ENCODE assay signal across 27 cellular contexts in the genomic region with DNA sequence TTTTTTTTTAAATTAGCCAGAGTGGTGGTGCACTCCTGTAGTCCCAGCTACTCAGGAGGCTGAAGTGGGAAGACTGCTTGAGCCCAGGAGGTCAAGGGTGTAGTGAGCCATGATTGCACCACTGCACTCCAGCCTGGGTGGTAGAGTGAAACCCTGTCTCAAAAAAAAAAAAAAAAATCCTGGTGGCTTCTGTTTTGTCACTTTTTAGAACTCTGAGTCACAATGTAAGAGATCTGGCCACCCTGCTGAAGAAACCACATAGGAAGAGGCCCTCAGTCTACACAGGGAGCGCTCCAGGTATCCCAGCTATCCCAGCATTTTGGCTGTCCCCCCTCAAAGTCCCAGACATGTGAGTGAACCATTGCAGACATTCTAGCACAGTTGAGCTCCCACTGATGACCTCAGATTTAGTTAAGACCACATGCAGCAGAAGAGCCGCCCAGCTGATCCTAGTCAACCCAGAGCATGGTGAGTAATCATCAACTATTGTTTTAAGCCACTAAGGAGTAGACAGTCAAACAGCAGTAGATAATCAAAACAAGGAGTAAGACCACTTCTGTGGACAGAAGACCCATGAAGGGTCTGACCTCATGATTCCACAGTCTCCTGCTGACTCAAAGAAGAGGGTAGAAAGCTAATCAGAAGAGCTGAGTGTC. TPM values are rescaled to one million over a fixed set of nuclear protein-coding genes. Genes with fewer than 3 reads are reported as not detected.
DNase-seq lines count a peak whose midpoint lies in the region; ATAC-seq, FAIRE-seq and TF ChIP-seq lines count a peak whose summit lies in the region.
"Had no signal": no experiment of that assay in that cellular context is flagged by ENCODE, and none has a peak within 500 bp of the region (broad histone marks: within the 10 kb centered on the region; RNA-seq: fewer than 3 reads in every experiment).

No MANE protein-coding gene starts in this region.

- H3K9me3 Mint-ChIP-seq in CD14-positive monocyte, result peaks cover 2 to 9% (median 6%) of the 10 kb centered on the region in 7 donors
- H3K9me3 Mint-ChIP-seq: CD8-positive, alpha-beta T cell; effector memory CD8-positive, alpha-beta T cell had no signal

- H3K9me1 ChIP-seq in K562 (ENCODE audit: control insufficient read depth, insufficient read depth, low read length), result no peaks in the 10 kb centered on the region

- H2AFZ ChIP-seq in K562 (ENCODE audit: low read depth, low read length), result no peak overlapping the region

- H3K27ac Mint-ChIP-seq in CD14-positive monocyte, result peak overlapping the region; percentile 94 to 100 (median 98)
- H3K27ac Mint-ChIP-seq: activated CD8-positive, alpha-beta T cell treated with anti-CD3 and anti-CD28 coated beads, Interleukin-2, amount 10 ng/mL, durations not matched to agents 7 days and 5 days; activated naive CD4-positive, alpha-beta T cell treated with anti-CD3 and anti-CD28 coated beads for 36 hours; CD8-positive, alpha-beta T cell; nephron had no signal

- intact Hi-C loops in CD14-positive monocyte (cut with micrococcal nuclease), result loop anchor here in 1 of 2 donors (2.0 to 5.0 kb wide), 3 partner anchors 14 to 196 kb away; no protein-coding TSS in a partner anchor
- intact Hi-C loops in K562 (cut with micrococcal nuclease), result no loop called here

- no peaks in the 10 kb centered on the region for H3K79me2 ChIP-seq in K562 (ENCODE audit: control insufficient read depth, insufficient read depth, low read length)

- WGBS in K562 (ENCODE audit: insufficient coverage, low coverage, missing lambda C conversion rate), result 27% methylated on average over 2 of the region's 2 CpGs

- no peak for FAIRE-seq in K562 (lab: Jason Lieb, UNC)
- FAIRE-seq: keratinocyte had no signal

- DNase-seq in SKM-1 treated with dmso at 0.1 percent for 144 hours (lab: John Stamatoyannopoulos, UW; ENCODE audit: unreplicated experiment) (peak; percentile 55), SKM-1 (lab: John Stamatoyannopoulos, UW; ENCODE audit: unreplicated experiment) (no peak), CD14-positive monocyte (ENCODE audit: low spot score) (peak; percentile 64), NB4 (ENCODE audit: low read depth) (peak; percentile 30), K562 (ENCODE audit: extremely low read depth in 1 of 4, low spot score in 3 of 4) (no peak), mucosa of gallbladder (ENCODE audit: low spot score) (no peak), NCI-H1436 treated with DMSO at 0.1 percent for 48 hours (lab: John Stamatoyannopoulos, UW) (no peak), NCI-H187 (lab: John Stamatoyannopoulos, UW) (no peak)
- DNase-seq: activated CD4-positive, CD25-positive, alpha-beta regulatory T cell; activated CD8-positive, alpha-beta T cell treated with anti-CD3 and anti-CD28 coated beads, Interleukin-2, amount 10 ng/mL, durations not matched to agents 7 days and 5 days; activated naive CD4-positive, alpha-beta T cell treated with anti-CD3 and anti-CD28 coated beads for 36 hours; activated T-cell treated with anti-CD3 and anti-CD28 coated beads, Interleukin-2, amount 50 U/mL, for 1 hour; aorta; CD8-positive, alpha-beta T cell; cortex of kidney; DMS 273 treated with DMSO at 0.1 percent for 48 hours; effector memory CD8-positive, alpha-beta T cell; head of caudate nucleus; Karpas-422; NCI-H1092; NCI-H1930; NCI-H69; stomach; T-helper 9 cell had no signal

- H3K27me3 Mint-ChIP-seq in CD14-positive monocyte (ENCODE audit: low read depth in 3 of 3), result peaks cover 0 to 6% (median 4%) of the 10 kb centered on the region in 3 donors
- H3K27me3 Mint-ChIP-seq: effector memory CD8-positive, alpha-beta T cell had no signal

- no peak overlapping the region for H3K27ac ChIP-seq in K562 (ENCODE audit: extremely low read depth, low read depth, low read length)
- H3K27ac ChIP-seq: stomach, tibial artery had no signal

- no peaks in the 10 kb centered on the region for H3K36me3 ChIP-seq in K562 (ENCODE audit: control insufficient read depth, insufficient read depth, low read length)
- H3K36me3 ChIP-seq: stomach, tibial artery had no signal

- peaks cover 4% of the 10 kb centered on the region; the same call in 1 of the 2 replicates for H4K20me1 ChIP-seq in K562 (replicated peaks; ENCODE audit: control insufficient read depth, insufficient read depth, low read length)

- H3K4me3 Mint-ChIP-seq in CD14-positive monocyte, result peak overlapping the region in 1 of 2 donors; percentile 65
- H3K4me3 Mint-ChIP-seq: activated CD8-positive, alpha-beta T cell treated with anti-CD3 and anti-CD28 coated beads, Interleukin-2, amount 10 ng/mL, durations not matched to agents 7 days and 5 days; activated naive CD4-positive, alpha-beta T cell treated with anti-CD3 and anti-CD28 coated beads for 36 hours; CD8-positive, alpha-beta T cell; effector memory CD8-positive, alpha-beta T cell; nephron had no signal

- peaks cover 16 to 49% of the 10 kb centered on the region in 2 experiments for H3K27me3 ChIP-seq in K562 (ENCODE audit: control insufficient read depth in 2 of 2, insufficient read depth in 2 of 2, low read length in 2 of 2)

- no peak for TF ChIP-seq RAD21 in K562 (CRISPR knock-in tag; conservative IDR thresholded peaks at IDR 0.05 in 1 of 2, IDR thresholded peaks at IDR 0.05 in 1 of 2)

- peaks cover 62% of the 10 kb centered on the region for H3K4me1 Mint-ChIP-seq in CD14-positive monocyte

- TF ChIP-seq EP300 in K562 (IDR thresholded peaks at IDR 0.05; ENCODE audit: low read length), result no peak

- H3K36me3 Mint-ChIP-seq in CD14-positive monocyte, result peaks cover 6 to 7% of the 10 kb centered on the region in 2 donors
- H3K36me3 Mint-ChIP-seq: CD8-positive, alpha-beta T cell had no signal

- no peaks in the 10 kb centered on the region for H3K4me1 ChIP-seq in K562 (replicated peaks in 1 of 2; ENCODE audit: control insufficient read depth in 2 of 2, insufficient read depth in 2 of 2, low read length in 2 of 2)

- no peak overlapping the region for H3K9ac ChIP-seq in K562 (ENCODE audit: insufficient read depth in 1 of 2, low read depth in 2 of 2, low read length in 2 of 2)

- no peak for ATAC-seq in K562
- ATAC-seq: activated CD8-positive, alpha-beta T cell treated with anti-CD3 and anti-CD28 coated beads, Interleukin-2, amount 10 ng/mL, durations not matched to agents 7 days and 5 days; CD8-positive, alpha-beta T cell; effector memory CD8-positive, alpha-beta T cell had no signal

- POLR2A ChIA-PET in K562 (lab: Yijun Ruan, JAX), result interaction anchor here (0.8 to 1.0 kb wide), 2 partner anchors 9 to 21 kb away, joined by 3 read pairs; no protein-coding TSS in a partner anchor

- CTCF ChIA-PET in K562 (lab: Yijun Ruan, JAX; ENCODE audit: low intra/inter-chr PET ratio), result interaction anchor here (0.7 kb wide), 1 partner anchor 273 kb away, joined by 4 read pairs; no protein-coding TSS in a partner anchor

- BruUV-seq in K562 (replicated peaks; lab: Mats Ljungman, UMichigan), result no TSS peak

- H3K9me3 ChIP-seq in K562 (replicated peaks; ENCODE audit: control insufficient read depth, insufficient read depth, low read depth, low read length), result no peaks in the 10 kb centered on the region
- H3K9me3 ChIP-seq: tibial artery had no signal

- TF ChIP-seq CTCF in CD14-positive monocyte (IDR thresholded peaks at IDR 0.05), result no peak
- no peak for TF ChIP-seq CTCF in NB4 (IDR thresholded peaks at IDR 0.05; ENCODE audit: low read depth, low read length)
- TF ChIP-seq CTCF in K562 (IDR thresholded peaks at IDR 0.05 in 2 of 3, conservative IDR thresholded peaks at IDR 0.05 in 1 of 3; ENCODE audit: insufficient read depth in 2 of 3, low read depth in 1 of 3, low read length in 3 of 3), result no peak

- TF ChIP-seq POLR2A in NB4 (IDR thresholded peaks at IDR 0.05; ENCODE audit: extremely low read depth, insufficient read length), result no peak
- no peak for TF ChIP-seq POLR2A in K562 (conservative IDR thresholded peaks at IDR 0.05)

- no peak overlapping the region for H3K4me2 ChIP-seq in K562 (ENCODE audit: insufficient read depth, low read length)

- no peak overlapping the region for H3K4me3 ChIP-seq in NB4 (ENCODE audit: low read depth, low read length)
- no peak overlapping the region for H3K4me3 ChIP-seq in K562
- H3K4me3 ChIP-seq: stomach, tibial artery had no signal

- in situ Hi-C loops in K562 (cut with MboI), result loop anchor here (5.0 kb wide), 1 partner anchor 251 kb away; no protein-coding TSS in a partner anchor

TF ChIP-seq in K562, 482 proteins besides CTCF, POLR2A, EP300 and RAD21 (continues in another document):
- TF ChIP-seq, protein P1, sequence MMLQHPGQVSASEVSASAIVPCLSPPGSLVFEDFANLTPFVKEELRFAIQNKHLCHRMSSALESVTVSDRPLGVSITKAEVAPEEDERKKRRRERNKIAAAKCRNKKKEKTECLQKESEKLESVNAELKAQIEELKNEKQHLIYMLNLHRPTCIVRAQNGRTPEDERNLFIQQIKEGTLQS (IDR thresholded peaks at IDR 0.05), result peak; percentile 15; the same call in 1 of the 2 replicates
- TF ChIP-seq, protein P1 (CRISPR knock-in tag; conservative IDR thresholded peaks at IDR 0.05), result no peak

RNA-seq across cellular contexts. Expression of a gene that starts 12.7 kb away (rescaled TPM):
- 1 to 10 TPM; 4.6 to 5.5 TPM for polyA plus RNA-seq in CD14-positive monocyte
- 31.2 and 69.0 TPM in 2 replicates for total RNA-seq in K562 (2011; cell fraction: chromatin; rRNA removed; ENCODE audit: low replicate concordance)
- 19.2 and 25.7 TPM in 2 replicates for total RNA-seq in K562 (2011; cell fraction: nucleolus; rRNA removed)
- 20.0 and 31.2 TPM in 2 replicates for total RNA-seq in K562 (2011; cell fraction: nucleoplasm; rRNA removed)
- total RNA-seq in K562 (2014; rRNA removed), result 13.5 and 17.0 TPM in 2 replicates
- 17.8 and 18.7 TPM in 2 replicates for total RNA-seq in K562 (2014; rRNA removed; fragmentation: Illumina TruSeq; extraction: Trizol)
- total RNA-seq in K562 (2015; rRNA removed; fragmentation: Illumina TruSeq; extraction: Trizol), result 17.6 and 18.1 TPM in 2 replicates
- total RNA-seq in K562 (2021), result 16.8 and 18.8 TPM in 2 replicates
- polyA plus RNA-seq in K562 (2011; rRNA removed), result 10.1 and 13.5 TPM in 2 replicates
- polyA plus RNA-seq in K562 (2011; cell fraction: cytosol; rRNA removed), result 5.8 and 7.7 TPM in 2 replicates
- 19.2 and 21.4 TPM in 2 replicates for polyA plus RNA-seq in K562 (2011; cell fraction: nucleus; rRNA removed)
- polyA plus RNA-seq in K562 (2012), result 9.0 and 9.8 TPM in 2 replicates
- 12.7 and 13.7 TPM in 2 replicates for polyA plus RNA-seq in K562 (2014; fragmentation: Illumina TruSeq; extraction: Trizol)
- 1 to 10 TPM; 4.2 TPM for polyA plus RNA-seq in K562 (2014; fragmentation: Nextera tagmentation; extraction: Ambion mirVana)
- polyA plus RNA-seq in K562 (2014; rRNA removed), result 9.1 and 9.4 TPM in 2 replicates
- 33.9 and 36.1 TPM in 2 replicates for polyA minus RNA-seq in K562 (2011; rRNA and poly(A)+ RNA removed)
- 12.8 and 16.2 TPM in 2 replicates for polyA minus RNA-seq in K562 (2011; cell fraction: cytosol; rRNA and poly(A)+ RNA removed)
- 11.7 and 19.5 TPM in 2 replicates for polyA minus RNA-seq in K562 (2011; cell fraction: nucleus; rRNA and poly(A)+ RNA removed)
- total RNA-seq in mucosa of gallbladder, result 37.1 TPM

Comparison
In these comparisons a context has a peak if more than half of its experiments do, and no peak if none do; other contexts are left out.
1. DNase-seq: peak in SKM-1 treated with dmso at 0.1 percent for 144 hours (single experiment), CD14-positive monocyte (single experiment) and NB4 (single experiment); none in SKM-1 (single experiment), K562 (0 of 4), mucosa of gallbladder (single experiment), NCI-H1436 treated with DMSO at 0.1 percent for 48 hours (single experiment) and NCI-H187 (0 of 2).